Comparison of ENCODE assay signal across 8 cellular contexts in the genomic region with DNA sequence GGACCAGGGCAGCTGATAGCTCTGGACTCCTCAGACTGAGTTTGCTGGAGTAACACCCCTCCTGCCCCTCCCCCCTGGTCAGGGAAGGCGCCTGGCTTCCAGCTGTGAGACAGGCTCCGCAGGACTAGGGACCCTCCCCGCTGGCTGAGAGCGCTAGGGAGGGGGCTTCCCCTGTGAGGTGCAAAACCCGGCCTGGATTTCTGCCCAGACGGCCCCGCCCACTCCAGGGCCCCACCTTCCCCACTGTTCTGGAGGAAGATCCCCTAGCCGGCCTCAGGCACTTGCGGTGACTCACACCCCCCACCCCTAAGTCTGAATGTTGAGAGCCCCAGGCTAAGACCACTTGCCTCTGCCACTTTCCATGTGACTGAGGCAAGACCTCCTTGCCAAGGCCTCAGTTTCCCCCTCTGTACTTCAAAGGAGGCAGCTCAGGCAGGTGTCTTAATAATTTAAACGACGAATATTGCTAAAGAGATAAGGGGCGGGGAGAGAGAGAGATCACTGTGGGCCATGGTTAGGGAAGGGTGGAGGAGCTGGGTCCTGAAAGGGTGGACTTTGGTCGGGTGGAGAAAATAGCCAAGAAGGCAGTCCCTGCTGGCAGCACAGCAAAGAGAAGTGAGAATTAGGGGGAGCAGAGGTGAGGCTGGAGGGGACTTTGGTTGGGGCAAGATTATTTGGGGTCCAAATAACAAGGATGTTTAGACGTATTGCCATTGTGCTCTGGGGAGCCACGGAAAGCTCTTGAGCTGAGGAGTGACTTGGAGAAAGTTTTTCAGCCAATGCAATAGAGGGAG. TPM values are rescaled to one million over a fixed set of nuclear protein-coding genes. Genes with fewer than 3 reads are reported as not detected.
DNase-seq lines count a peak whose midpoint lies in the region; ATAC-seq and TF ChIP-seq lines count a peak whose summit lies in the region.

No MANE protein-coding gene starts in this region.

- H3K9me3 Mint-ChIP-seq in stimulated activated naive CD8-positive, alpha-beta T cell treated with anti-CD3 and anti-CD28 coated beads, Interleukin-15, amount 100 ng/mL, for 72 hours, result no peaks in the 10 kb centered on the region

- DNase-seq in EH (ENCODE audit: low read depth) (peak; percentile 55), NCI-H1105 (lab: John Stamatoyannopoulos, UW) (peak; percentile 92), ascending aorta (ENCODE audit: low spot score in 2 of 2) (no peak), left lobe of liver (ENCODE audit: low spot score) (no peak)
- DNase-seq in stimulated activated naive CD8-positive, alpha-beta T cell treated with anti-CD3 and anti-CD28 coated beads, Interleukin-15, amount 100 ng/mL, for 72 hours, result peak in 1 of 2 donors; percentile 58
- no peak for DNase-seq in activated effector memory CD4-positive, alpha-beta T cell treated with anti-CD3 and anti-CD28 coated beads, Interleukin-2, amount 50 U/mL, for 16 hours

- H3K4me1 Mint-ChIP-seq in stimulated activated naive CD8-positive, alpha-beta T cell treated with anti-CD3 and anti-CD28 coated beads, Interleukin-15, amount 100 ng/mL, for 72 hours, result peaks cover 27% of the 10 kb centered on the region

- peak overlapping the region; percentile 59 to 63 for H3K4me3 Mint-ChIP-seq in stimulated activated naive CD8-positive, alpha-beta T cell treated with anti-CD3 and anti-CD28 coated beads, Interleukin-15, amount 100 ng/mL, for 72 hours

- intact Hi-C loops in ascending aorta (cut with DNase I), result loop anchor here (5.0 kb wide), 1 partner anchor 83 kb away; no protein-coding TSS in a partner anchor

- TF ChIP-seq CTCF in ascending aorta (IDR thresholded peaks at IDR 0.05), result no peak

- no peak overlapping the region for H3K27ac Mint-ChIP-seq in stimulated activated naive CD8-positive, alpha-beta T cell treated with anti-CD3 and anti-CD28 coated beads, Interleukin-15, amount 100 ng/mL, for 72 hours

- peak overlapping the region; percentile 16 to 56 for H3K27ac ChIP-seq in ascending aorta

- H3K36me3 ChIP-seq in ascending aorta, result no peaks in the 10 kb centered on the region

- H3K27me3 Mint-ChIP-seq in stimulated activated naive CD8-positive, alpha-beta T cell treated with anti-CD3 and anti-CD28 coated beads, Interleukin-15, amount 100 ng/mL, for 72 hours, result peaks cover 78% of the 10 kb centered on the region

- H3K4me3 ChIP-seq in ascending aorta, result peak overlapping the region in 1 of 2 donors; percentile 88

- no peaks in the 10 kb centered on the region for H3K27me3 ChIP-seq in ascending aorta

- no peaks in the 10 kb centered on the region for H3K9me3 ChIP-seq in ascending aorta

- H3K4me1 ChIP-seq in ascending aorta, result peaks cover 15 to 17% of the 10 kb centered on the region in 2 donors

- ATAC-seq in left lobe of liver (peak; percentile 61), GM18858 (IDR thresholded peaks at IDR 0.05; ENCODE audit: unreplicated experiment) (no peak)
- ATAC-seq in stimulated activated naive CD8-positive, alpha-beta T cell treated with anti-CD3 and anti-CD28 coated beads, Interleukin-15, amount 100 ng/mL, for 72 hours, result peak; percentile 52
- no peak for ATAC-seq in activated CD4-positive, CD25-positive, alpha-beta regulatory T cell treated with anti-CD3 and anti-CD28 coated beads, Interleukin-2, amount 50 U/mL, for 24 hours

RNA-seq across cellular contexts. Expression of a gene that starts 1.0 kb away (rescaled TPM):
- 71.6 TPM for total RNA-seq in ascending aorta
- total RNA-seq in left lobe of liver, result 27.3 TPM

Comparison
In these comparisons a context has a peak if more than half of its experiments do, and no peak if none do; other contexts are left out.
1. DNase-seq: peak in EH (single experiment) and NCI-H1105 (single experiment); none in ascending aorta (0 of 2), left lobe of liver (single experiment) and activated effector memory CD4-positive, alpha-beta T cell treated with anti-CD3 and anti-CD28 coated beads, Interleukin-2, amount 50 U/mL, for 16 hours (single experiment).
2. ATAC-seq: peak in left lobe of liver (single experiment) and stimulated activated naive CD8-positive, alpha-beta T cell treated with anti-CD3 and anti-CD28 coated beads, Interleukin-15, amount 100 ng/mL, for 72 hours (single experiment); none in GM18858 (single experiment) and activated CD4-positive, CD25-positive, alpha-beta regulatory T cell treated with anti-CD3 and anti-CD28 coated beads, Interleukin-2, amount 50 U/mL, for 24 hours (0 of 2).